ENCODE assay signal across 2 cellular contexts in genomic region chr10:95282115-95282514, GRCh38.
TF ChIP-seq lines count a peak whose summit lies in the region.

No MANE protein-coding gene starts in this region.

TF ChIP-seq in GM23338, 12 proteins besides CTCF, POLR2A, EP300 and RAD21:
- no peak for TF ChIP-seq CREB1 (CRISPR knock-in tag; IDR thresholded peaks at IDR 0.05; ENCODE audit: low read depth)
- no peak for TF ChIP-seq REST (IDR thresholded peaks at IDR 0.05; ENCODE audit: unreplicated experiment)
- TF ChIP-seq NANOG (IDR thresholded peaks at IDR 0.05; ENCODE audit: borderline replicate concordance) = no peak
- no peak for TF ChIP-seq EZH2 (IDR thresholded peaks at IDR 0.05; ENCODE audit: low read depth, unreplicated experiment)
- no peak for TF ChIP-seq JUNB (IDR thresholded peaks at IDR 0.05; ENCODE audit: unreplicated experiment)
- TF ChIP-seq ZNF114 (CRISPR knock-in tag; IDR thresholded peaks at IDR 0.05) = no peak
- TF ChIP-seq STAT1 (IDR thresholded peaks at IDR 0.05; ENCODE audit: unreplicated experiment) = no peak
- no peak for TF ChIP-seq ETS1 (IDR thresholded peaks at IDR 0.05)
- TF ChIP-seq ZNF462 (CRISPR knock-in tag; IDR thresholded peaks at IDR 0.05) = no peak
- no peak for TF ChIP-seq EZH2phosphoT487 (IDR thresholded peaks at IDR 0.05; ENCODE audit: unreplicated experiment)
- no peak for TF ChIP-seq ZNF331 (CRISPR knock-in tag; IDR thresholded peaks at IDR 0.05; ENCODE audit: low read depth)
- no peak for TF ChIP-seq POLR2AphosphoS5 (IDR thresholded peaks at IDR 0.05; ENCODE audit: low read depth)

TF ChIP-seq in WTC11, 78 proteins besides CTCF, POLR2A, EP300 and RAD21:
- no peak for TF ChIP-seq STAT6 (CRISPR knock-in tag; conservative IDR thresholded peaks at IDR 0.05; ENCODE audit: low read depth)
- no peak for TF ChIP-seq CDX4 (CRISPR knock-in tag; IDR thresholded peaks at IDR 0.05; ENCODE audit: borderline replicate concordance)
- TF ChIP-seq USF2 (CRISPR knock-in tag; IDR thresholded peaks at IDR 0.05) = no peak
- TF ChIP-seq ARID4B (CRISPR knock-in tag; IDR thresholded peaks at IDR 0.05; ENCODE audit: borderline replicate concordance) = no peak
- no peak for TF ChIP-seq ZNF317 (CRISPR knock-in tag; IDR thresholded peaks at IDR 0.05; ENCODE audit: borderline replicate concordance, low read depth)
- TF ChIP-seq ZNF232 (CRISPR knock-in tag; IDR thresholded peaks at IDR 0.05) = no peak
- no peak for TF ChIP-seq ZNF121 (CRISPR knock-in tag; IDR thresholded peaks at IDR 0.05)
